Comparison of ENCODE assay signal across 12 cellular contexts in the genomic region with DNA sequence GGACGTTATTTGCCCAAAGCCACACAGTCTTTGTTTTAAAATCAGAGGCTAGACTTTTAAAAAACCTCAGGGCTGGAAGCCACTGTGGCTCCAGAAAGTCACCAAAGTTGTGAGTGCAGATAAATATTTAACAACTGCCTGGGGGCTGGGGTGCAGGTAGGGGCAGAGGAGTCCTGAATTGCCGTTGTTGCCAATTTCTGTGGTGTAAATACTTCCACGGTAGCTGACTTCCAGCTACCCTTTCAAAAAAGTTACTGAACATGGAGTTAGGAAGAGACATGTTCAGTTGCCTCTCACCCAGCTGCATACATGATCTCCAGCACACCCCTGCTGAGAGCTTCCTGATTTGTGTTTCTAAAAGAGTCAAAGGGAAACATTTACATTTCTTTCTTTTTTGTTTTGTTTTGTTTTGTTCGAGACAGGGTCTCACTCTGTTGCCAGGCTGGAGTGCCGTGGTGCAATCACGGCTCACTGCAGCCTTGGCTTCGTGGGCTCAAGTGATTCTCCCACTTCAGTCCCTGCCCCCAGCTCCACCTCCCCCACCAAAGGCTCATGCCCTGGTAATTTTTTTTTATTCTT. TPM values are rescaled to one million over a fixed set of nuclear protein-coding genes. Genes with fewer than 3 reads are reported as not detected.
DNase-seq lines count a peak whose midpoint lies in the region; ATAC-seq, FAIRE-seq and TF ChIP-seq lines count a peak whose summit lies in the region.
"Had no signal": no experiment of that assay in that cellular context is flagged by ENCODE, and none has a peak within 500 bp of the region (broad histone marks: within the 10 kb centered on the region; RNA-seq: fewer than 3 reads in every experiment).

No MANE protein-coding gene starts in this region.

- H3K27me3 ChIP-seq in left ventricle myocardium inferior (ENCODE audit: low read depth) (peaks cover 33% of the 10 kb centered on the region), OCI-LY1 (ENCODE audit: insufficient read depth, low read length) (no peaks in the 10 kb centered on the region), GM12878 (replicated peaks in 1 of 2; ENCODE audit: control insufficient read depth in 2 of 2, insufficient read depth in 2 of 2, low read length in 1 of 2) (no peaks in the 10 kb centered on the region; a peak in 1 of 4 replicates), psoas muscle (ENCODE audit: insufficient read depth in 3 of 3, low read length in 2 of 3) (peaks cover 0 to 13% (median 3%) of the 10 kb centered on the region in 3 donors)

- peak overlapping the region; percentile 82 for H3K27ac ChIP-seq in left ventricle myocardium inferior (replicated peaks)
- no peak overlapping the region for H3K27ac ChIP-seq in OCI-LY1 (ENCODE audit: low read depth, low read length, poor library complexity, severe bottlenecking)
- no peak overlapping the region for H3K27ac ChIP-seq in GM12878 (ENCODE audit: control insufficient read depth, insufficient read depth)
- H3K27ac ChIP-seq in psoas muscle: no peak overlapping the region

- H3K79me2 ChIP-seq in OCI-LY1 (ENCODE audit: insufficient read depth, low read length) (no peaks in the 10 kb centered on the region), GM12878 (ENCODE audit: control insufficient read depth, insufficient read depth, low read length) (no peaks in the 10 kb centered on the region)

- no peak overlapping the region for H2AFZ ChIP-seq in OCI-LY1 (ENCODE audit: low read length)
- H2AFZ ChIP-seq in GM12878 (ENCODE audit: control insufficient read depth, low read depth, low read length): peak overlapping the region; percentile 45

- no peaks in the 10 kb centered on the region for H3K27me3 Mint-ChIP-seq in stimulated activated naive CD8-positive, alpha-beta T cell treated with anti-CD3 and anti-CD28 coated beads, Interleukin-15, amount 100 ng/mL, for 72 hours

- no peak for ATAC-seq in GM12878
- ATAC-seq in stimulated activated naive CD8-positive, alpha-beta T cell treated with anti-CD3 and anti-CD28 coated beads, Interleukin-15, amount 100 ng/mL, for 72 hours: no peak
- no peak for ATAC-seq in psoas muscle
- ATAC-seq: PC-3 had no signal

- H3K9ac ChIP-seq in OCI-LY1 (ENCODE audit: low read length): no peak overlapping the region
- H3K9ac ChIP-seq in GM12878 (ENCODE audit: control insufficient read depth, insufficient read depth, low read length): 0 out of 2 replicates have a peak overlapping the region, but pooled peaks have one; percentile 24

- intact Hi-C loops in left ventricle myocardium inferior (cut with micrococcal nuclease) (no loop called here), cardiac septum (cut with DNase I) (no loop called here), GM12878 (cut with micrococcal nuclease; ENCODE audit: unreplicated experiment) (loop anchor here (10.0 kb wide), 1 partner anchor 52 kb away; no protein-coding TSS in a partner anchor), psoas muscle (cut with DNase I) (no loop called here)

- H3K9me3 Mint-ChIP-seq in stimulated activated naive CD8-positive, alpha-beta T cell treated with anti-CD3 and anti-CD28 coated beads, Interleukin-15, amount 100 ng/mL, for 72 hours: no peaks in the 10 kb centered on the region
- H3K9me3 Mint-ChIP-seq: neural crest cell had no signal

- TF ChIP-seq EP300 in GM12878 (IDR thresholded peaks at IDR 0.05; ENCODE audit: borderline replicate concordance in 1 of 2, control insufficient read depth in 1 of 2, low read depth in 2 of 2, low read length in 2 of 2): no peak

- BruUV-seq in GM12878 (replicated peaks; lab: Mats Ljungman, UMichigan): no TSS peak

- CTCF ChIA-PET in GM12878 (lab: Yijun Ruan, JAX): interaction anchor here (0.7 to 1.6 kb wide), 4 partner anchors 26 to 110 kb away, joined by 3 to 7 read pairs (median 4); no protein-coding TSS in a partner anchor

- SMC1A ChIA-PET in GM12878 (lab: Charles Lee; ENCODE audit: uncharacterized antibody, unreplicated experiment): interaction anchor here (2.3 kb wide), 1 partner anchor 61 kb away, joined by 9 read pairs; no protein-coding TSS in a partner anchor

- H3K4me3 Mint-ChIP-seq in stimulated activated naive CD8-positive, alpha-beta T cell treated with anti-CD3 and anti-CD28 coated beads, Interleukin-15, amount 100 ng/mL, for 72 hours: peak overlapping the region; percentile 71 to 78
- H3K4me3 Mint-ChIP-seq: neural crest cell had no signal

- peaks cover 77% of the 10 kb centered on the region for H3K4me1 Mint-ChIP-seq in stimulated activated naive CD8-positive, alpha-beta T cell treated with anti-CD3 and anti-CD28 coated beads, Interleukin-15, amount 100 ng/mL, for 72 hours
- H3K4me1 Mint-ChIP-seq: neural crest cell had no signal

- H3K9me3 ChIP-seq in left ventricle myocardium inferior (replicated peaks): no peaks in the 10 kb centered on the region
- H3K9me3 ChIP-seq in OCI-LY1 (ENCODE audit: low read length): no peaks in the 10 kb centered on the region
- H3K9me3 ChIP-seq in GM12878 (replicated peaks; ENCODE audit: control insufficient read depth, insufficient read depth, low read length): no peaks in the 10 kb centered on the region
- no peaks in the 10 kb centered on the region for H3K9me3 ChIP-seq in psoas muscle

- DNase-seq in left ventricle myocardium inferior (no peak), cardiac septum (ENCODE audit: low spot score) (no peak), GM12878 (ENCODE audit: low read depth, low spot score) (no peak), psoas muscle (no peak), COR-L47 (lab: John Stamatoyannopoulos, UW) (no peak), NCI-H526 treated with DMSO at 0.1 percent for 48 hours (lab: John Stamatoyannopoulos, UW) (no peak)
- no peak for DNase-seq in stimulated activated naive CD8-positive, alpha-beta T cell treated with anti-CD3 and anti-CD28 coated beads, Interleukin-15, amount 100 ng/mL, for 72 hours
- DNase-seq: NCI-H2081, PC-3 had no signal

- TF ChIP-seq RAD21 in GM12878 (IDR thresholded peaks at IDR 0.05; ENCODE audit: insufficient read depth, low read depth, low read length): no peak

- in situ Hi-C loops in GM12878 (cut with MboI): no loop called here

- H3K36me3 ChIP-seq in left ventricle myocardium inferior: no peaks in the 10 kb centered on the region
- no peaks in the 10 kb centered on the region for H3K36me3 ChIP-seq in OCI-LY1 (ENCODE audit: insufficient read depth, low read length)
- no peaks in the 10 kb centered on the region for H3K36me3 ChIP-seq in GM12878 (ENCODE audit: control insufficient read depth in 2 of 2, insufficient read depth in 2 of 2, low read length in 1 of 2)
- H3K36me3 ChIP-seq in psoas muscle (ENCODE audit: insufficient read depth in 1 of 2, low read depth in 1 of 2): no peaks in the 10 kb centered on the region

- no peaks in the 10 kb centered on the region for H3K9me2 ChIP-seq in OCI-LY1 (ENCODE audit: low read depth, low read length)

- 15% methylated on average over 7 of the region's 7 CpGs for WGBS in GM12878 (ENCODE audit: insufficient coverage, insufficient replicate concordance, low lambda C conversion rate, missing lambda C conversion rate)
- WGBS in psoas muscle, 3 donors: 58 to 75% (median 60%) methylated on average over 7 of the region's 7 CpGs

- H3K4me2 ChIP-seq in OCI-LY1 (ENCODE audit: low read length) (peak overlapping the region; percentile 29; the same call in 1 of the 2 replicates), GM12878 (ENCODE audit: control insufficient read depth, insufficient read depth) (peak overlapping the region; percentile 46)

- H4K20me1 ChIP-seq in OCI-LY1 (ENCODE audit: insufficient read depth, low read length) (no peaks in the 10 kb centered on the region), GM12878 (ENCODE audit: control insufficient read depth, insufficient read depth) (no peaks in the 10 kb centered on the region)

- TF ChIP-seq CTCF in left ventricle myocardium inferior (IDR thresholded peaks at IDR 0.05; ENCODE audit: borderline replicate concordance) (no peak), OCI-LY1 (IDR thresholded peaks at IDR 0.05; ENCODE audit: low read length) (no peak), GM12878 (IDR thresholded peaks at IDR 0.05 in 2 of 3, conservative IDR thresholded peaks at IDR 0.05 in 1 of 3; ENCODE audit: control insufficient read depth in 2 of 3, extremely low read depth in 1 of 3, insufficient read depth in 1 of 3, low read depth in 3 of 3, low read length in 3 of 3) (no peak), psoas muscle (IDR thresholded peaks at IDR 0.05) (no peak)

- RAD21 ChIA-PET in GM12878 (lab: Charles Lee; ENCODE audit: unreplicated experiment): interaction anchor here (0.7 to 2.6 kb wide), 5 partner anchors 18 to 152 kb away, joined by 3 to 12 read pairs (median 4); no protein-coding TSS in a partner anchor

- H3F3A ChIP-seq in OCI-LY1 (ENCODE audit: insufficient read depth, low read length): no peaks in the 10 kb centered on the region

- H3K27ac Mint-ChIP-seq in stimulated activated naive CD8-positive, alpha-beta T cell treated with anti-CD3 and anti-CD28 coated beads, Interleukin-15, amount 100 ng/mL, for 72 hours: peak overlapping the region; percentile 72 to 83

- no peak for TF ChIP-seq POLR2A in GM12878 (IDR thresholded peaks at IDR 0.05; ENCODE audit: low read depth, low read length)

- FAIRE-seq in GM12878 (lab: Jason Lieb, UNC): no peak
- FAIRE-seq: islet of Langerhans had no signal

- H3K4me3 ChIP-seq in left ventricle myocardium inferior (no peak overlapping the region), OCI-LY1 (ENCODE audit: low read depth, low read length, poor library complexity, severe bottlenecking) (no peak overlapping the region), GM12878 (no peak overlapping the region), psoas muscle (no peak overlapping the region)

- POLR2A ChIA-PET in GM12878 (lab: Charles Lee): interaction anchor here (1.0 kb wide), 1 partner anchor 60 kb away, joined by 4 read pairs; no protein-coding TSS in a partner anchor

- H3K4me1 ChIP-seq in left ventricle myocardium inferior: peaks cover 50% of the 10 kb centered on the region
- peaks cover 7% of the 10 kb centered on the region for H3K4me1 ChIP-seq in OCI-LY1 (ENCODE audit: insufficient read depth, low read length, severe bottlenecking)
- peaks cover 26% of the 10 kb centered on the region for H3K4me1 ChIP-seq in GM12878 (ENCODE audit: control insufficient read depth, insufficient read depth, low read length)
- H3K4me1 ChIP-seq in psoas muscle: no peaks in the 10 kb centered on the region

RNA-seq across cellular contexts. Expression of a gene that starts 58.7 kb away (rescaled TPM):
- total RNA-seq in left ventricle myocardium inferior (12.2 TPM), cardiac septum (21.4 TPM), GM12878 (2014; rRNA removed) (not detected in 2 replicates), GM12878 (2014; rRNA removed; fragmentation: Illumina TruSeq; extraction: Trizol) (not detected in 2 replicates), GM12878 (2021) (not detected in 2 replicates), psoas muscle (1 to 10 TPM; 2.3 to 9.2 (median 2.7) TPM)
- total RNA-seq in GM12878 (2013; cell fraction: nucleolus; rRNA removed): 1.2 and 1.8 TPM in 2 replicates
- not detected for polyA plus RNA-seq in GM12878 (2011; ENCODE audit: low read depth)
- polyA plus RNA-seq in GM12878 (2011; rRNA removed) (0.16 and 0.22 TPM in 2 replicates), GM12878 (2014; fragmentation: Illumina TruSeq; extraction: Trizol) (0.03 TPM in 1 of 2 replicates, not detected in the other), GM12878 (2014; fragmentation: Nextera tagmentation; extraction: Ambion mirVana) (not detected), GM12878 (2014; rRNA removed) (not detected in 2 replicates), GM12878 (2016; fragmentation: Nextera tagmentation; extraction: Ambion mirVana) (under 1 TPM in 1 of 2 experiments, not detected in 1; 0.30 TPM), psoas muscle (1 to 10 TPM; 2.7 to 3.9 (median 3.3) TPM)
- polyA plus RNA-seq in GM12878 (2011; cell fraction: cytosol; rRNA removed): 0.04 and 0.23 TPM in 2 replicates
- polyA plus RNA-seq in GM12878 (2011; cell fraction: nucleus; rRNA removed): 0.45 and 0.63 TPM in 2 replicates
- 0.22 and 0.28 TPM in 2 replicates for polyA plus RNA-seq in GM12878 (2012)
- polyA minus RNA-seq in GM12878 (2011; rRNA and poly(A)+ RNA removed): not detected in 2 replicates
- not detected in 2 replicates for polyA minus RNA-seq in GM12878 (2011; cell fraction: cytosol; rRNA and poly(A)+ RNA removed)
- not detected in 2 replicates for polyA minus RNA-seq in GM12878 (2011; cell fraction: nucleus; rRNA and poly(A)+ RNA removed)
- total RNA-seq: PC-3 had no signal
